1 cellular context compared by ENCODE assay signal in genomic region chr16:27818231-27818630, GRCh38.
TF ChIP-seq lines count a peak whose summit lies in the region.

No MANE protein-coding gene starts in this region.

TF ChIP-seq in SK-N-SH, 30 proteins besides CTCF, POLR2A, EP300 and RAD21 (continued from another document):
- TF ChIP-seq ZBTB33 (IDR thresholded peaks at IDR 0.05; ENCODE audit: borderline replicate concordance, low read depth) (no peak), RFX5 (IDR thresholded peaks at IDR 0.05; ENCODE audit: low read length) (no peak), RXRA (IDR thresholded peaks at IDR 0.05; ENCODE audit: borderline replicate concordance, low read depth) (no peak)
